Comparison of ENCODE assay signal across 12 cellular contexts in the genomic region with DNA sequence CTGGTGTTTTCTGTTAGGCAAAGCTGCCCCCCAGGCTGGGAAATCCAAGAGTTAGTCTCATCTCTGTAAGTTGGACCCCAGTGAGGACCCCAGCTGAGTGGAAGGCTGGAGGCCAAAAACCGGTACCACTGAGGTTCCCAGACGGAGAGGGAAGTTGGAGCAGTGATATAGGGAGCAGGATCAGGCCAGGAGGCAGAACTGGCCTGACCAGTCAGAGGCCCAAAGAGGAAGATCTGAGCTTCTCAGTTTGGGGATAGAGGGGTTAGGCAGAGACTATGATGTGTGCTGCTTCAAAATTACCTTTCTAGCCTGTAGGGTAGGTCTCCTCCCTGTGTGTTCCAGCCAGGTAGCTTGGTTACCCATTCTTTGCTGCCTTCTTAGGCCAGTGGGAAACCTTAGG. TPM values are rescaled to one million over a fixed set of nuclear protein-coding genes. Genes with fewer than 3 reads are reported as not detected.
DNase-seq lines count a peak whose midpoint lies in the region; ATAC-seq and TF ChIP-seq lines count a peak whose summit lies in the region.
"Had no signal": no experiment of that assay in that cellular context is flagged by ENCODE, and none has a peak within 500 bp of the region (broad histone marks: within the 10 kb centered on the region; RNA-seq: fewer than 3 reads in every experiment).

No MANE protein-coding gene starts in this region.

- H3K9me3 Mint-ChIP-seq in endodermal cell (no peaks in the 10 kb centered on the region), nephron (no peaks in the 10 kb centered on the region)
- H3K9me3 Mint-ChIP-seq: stimulated activated naive CD8-positive, alpha-beta T cell treated with anti-CD3 and anti-CD28 coated beads, Interleukin-15, Interleukin-2, amounts not matched to agents 100 ng/mL and 50 ng/mL, for 24 hours had no signal

- peaks cover 27% of the 10 kb centered on the region for H3K4me1 Mint-ChIP-seq in endodermal cell
- peaks cover 39% of the 10 kb centered on the region for H3K4me1 Mint-ChIP-seq in nephron

- POLR2A ChIA-PET in RWPE1 (lab: Yijun Ruan, JAX; ENCODE audit: low non-redundant PET), result no interaction called here

- DNase-seq in RWPE1 (ENCODE audit: low spot score), result no peak
- DNase-seq in endodermal cell, result no peak
- no peak for DNase-seq in activated CD4-positive, CD25-positive, alpha-beta regulatory T cell treated with anti-CD3 and anti-CD28 coated beads, Interleukin-2, amount 50 U/mL, for 72 hours
- no peak for DNase-seq in DMS153 treated with DMSO at 0.1 percent for 48 hours (lab: John Stamatoyannopoulos, UW; ENCODE audit: unreplicated experiment)
- DNase-seq: activated T-cell treated with anti-CD3 and anti-CD28 coated beads, Interleukin-2, amount 50 U/mL, for 1 hour; cerebellar nuclear complex; NCI-H2029 had no signal

- TF ChIP-seq CTCF in RWPE1 (conservative IDR thresholded peaks at IDR 0.05; ENCODE audit: low read depth), result no peak
- TF ChIP-seq CTCF in endodermal cell (conservative IDR thresholded peaks at IDR 0.05), result no peak
- no peak for TF ChIP-seq CTCF in nephron (IDR thresholded peaks at IDR 0.05; ENCODE audit: unreplicated experiment in 3 of 3)

- no peaks in the 10 kb centered on the region for H3K27me3 ChIP-seq in endodermal cell (ENCODE audit: control insufficient read depth, insufficient read depth, low read length, poor library complexity, severe bottlenecking)
- no peaks in the 10 kb centered on the region for H3K27me3 ChIP-seq in thymus (ENCODE audit: control insufficient read depth, insufficient read depth)

- H3K27ac Mint-ChIP-seq in endodermal cell (peak overlapping the region; percentile 89), nephron (peak overlapping the region; percentile 77 to 88 (median 84))

- ATAC-seq in GM21529 (IDR thresholded peaks at IDR 0.05; ENCODE audit: unreplicated experiment), result no peak
- ATAC-seq: K562 had no signal

- H3K36me3 Mint-ChIP-seq in endodermal cell (ENCODE audit: low read depth) (no peaks in the 10 kb centered on the region), nephron (ENCODE audit: low read depth) (no peaks in the 10 kb centered on the region)

- CTCF ChIA-PET in RWPE1 (lab: Yijun Ruan, JAX), result interaction anchor here (0.7 kb wide), 1 partner anchor 171 kb away, joined by 3 read pairs; no protein-coding TSS in a partner anchor

- H3K27ac ChIP-seq in RWPE1 (peak overlapping the region; percentile 65), endodermal cell (ENCODE audit: low read depth, low read length) (no peak overlapping the region), thymus (ENCODE audit: low read depth) (peak overlapping the region; percentile 46)

- H3K9me3 ChIP-seq in endodermal cell (ENCODE audit: control insufficient read depth, low read length) (no peaks in the 10 kb centered on the region), thymus (ENCODE audit: control insufficient read depth) (no peaks in the 10 kb centered on the region)

- no peak overlapping the region for H3K9ac ChIP-seq in endodermal cell (ENCODE audit: extremely low read depth, low read length, poor library complexity, severe bottlenecking)

- no peaks in the 10 kb centered on the region for H3K27me3 Mint-ChIP-seq in endodermal cell (ENCODE audit: insufficient read depth)
- H3K27me3 Mint-ChIP-seq in nephron (ENCODE audit: low read depth), result no peaks in the 10 kb centered on the region
- H3K27me3 Mint-ChIP-seq: stimulated activated naive CD8-positive, alpha-beta T cell treated with anti-CD3 and anti-CD28 coated beads, Interleukin-15, Interleukin-2, amounts not matched to agents 100 ng/mL and 50 ng/mL, for 24 hours had no signal

- H3K4me3 ChIP-seq in endodermal cell (ENCODE audit: low read length), result no peak overlapping the region
- H3K4me3 ChIP-seq in thymus (ENCODE audit: low read length), result no peak overlapping the region
- H3K4me3 ChIP-seq: K562 had no signal

- 94% methylated on average over 2 of the region's 2 CpGs for WGBS in endodermal cell (ENCODE audit: insufficient coverage in 1 of 2, insufficient read length in 1 of 2), 2 experiments
- 97% methylated on average over 2 of the region's 2 CpGs for WGBS in thymus

- H3K4me1 ChIP-seq in endodermal cell (ENCODE audit: control insufficient read depth, insufficient read depth, low read length) (peaks cover 3% of the 10 kb centered on the region), thymus (ENCODE audit: control insufficient read depth, insufficient read depth, low read length) (peaks cover 14% of the 10 kb centered on the region)

- H3K36me3 ChIP-seq in endodermal cell (ENCODE audit: control insufficient read depth, insufficient read depth, low read length), result peaks cover 5% of the 10 kb centered on the region
- no peaks in the 10 kb centered on the region for H3K36me3 ChIP-seq in thymus (ENCODE audit: control insufficient read depth, insufficient read depth)

- H3K4me3 Mint-ChIP-seq in endodermal cell (no peak overlapping the region), nephron (peak overlapping the region in 1 of 3 experiments; percentile 39)
- H3K4me3 Mint-ChIP-seq: stimulated activated naive CD8-positive, alpha-beta T cell treated with anti-CD3 and anti-CD28 coated beads, Interleukin-15, Interleukin-2, amounts not matched to agents 100 ng/mL and 50 ng/mL, for 24 hours had no signal

RNA-seq across cellular contexts. Expression of gene RNF181, which starts 4.6 kb away (rescaled TPM):
- 100 to 1,000 TPM; 113 to 118 TPM for total RNA-seq in endodermal cell
- polyA plus RNA-seq in endodermal cell (2013, experiment 1 of 2), result 117 TPM
- polyA plus RNA-seq in endodermal cell (2013, experiment 2 of 2), result 122 TPM
- polyA plus RNA-seq in thymus, result 162 TPM

RNA-seq across cellular contexts. Expression of gene VAMP5, which starts 6.7 kb away (rescaled TPM):
- total RNA-seq in endodermal cell, result 10 to 100 TPM in 1 of 2 donors, 1 to 10 TPM in 1; 6.3 to 13.9 TPM
- polyA plus RNA-seq in endodermal cell (2013, experiment 1 of 2), result 13.7 TPM
- polyA plus RNA-seq in endodermal cell (2013, experiment 2 of 2), result 17.3 TPM
- 93.2 TPM for polyA plus RNA-seq in thymus

RNA-seq across cellular contexts. Expression of gene TMEM150A, which starts 11.5 kb away (rescaled TPM):
- total RNA-seq in endodermal cell, result 10 to 100 TPM; 23.8 to 32.2 TPM
- 19.4 TPM for polyA plus RNA-seq in endodermal cell (2013, experiment 1 of 2)
- 13.3 TPM for polyA plus RNA-seq in endodermal cell (2013, experiment 2 of 2)
- polyA plus RNA-seq in thymus, result 15.9 TPM

RNA-seq across cellular contexts. Expression of gene VAMP8, which starts 13.6 kb away (rescaled TPM):
- total RNA-seq in endodermal cell, result 100 to 1,000 TPM in 1 of 2 donors, 10 to 100 TPM in 1; 80.4 to 146 TPM
- polyA plus RNA-seq in endodermal cell (2013, experiment 1 of 2), result 60.6 TPM
- 58.9 TPM for polyA plus RNA-seq in endodermal cell (2013, experiment 2 of 2)
- 433 TPM for polyA plus RNA-seq in thymus

RNA-seq across cellular contexts. Expression of gene C2orf68, which starts 20.9 kb away (rescaled TPM):
- 10 to 100 TPM; 63.2 to 66.5 TPM for total RNA-seq in endodermal cell
- polyA plus RNA-seq in endodermal cell (2013, experiment 1 of 2), result 73.1 TPM
- polyA plus RNA-seq in endodermal cell (2013, experiment 2 of 2), result 61.4 TPM
- 38.5 TPM for polyA plus RNA-seq in thymus
